ENCODE assay signal across 1 cellular context in genomic region chr3:23202921-23203650, GRCh38.
TF ChIP-seq lines count a peak whose summit lies in the region.

UBE2E2 (plus strand) TSS chr3:23203327.

TF ChIP-seq in K562, 482 proteins besides CTCF, POLR2A, EP300 and RAD21 (continued from another document and continues in another):
- TF ChIP-seq ATF4 (CRISPR knock-in tag; IDR thresholded peaks at IDR 0.05) (no peak), RBM25 (IDR thresholded peaks at IDR 0.05; ENCODE audit: low read depth, low read length, severe bottlenecking) (peak; percentile 26), ZNF407 (IDR thresholded peaks at IDR 0.05; ENCODE audit: low read depth) (no peak), SP2 (IDR thresholded peaks at IDR 0.05; ENCODE audit: extremely low read depth, low read depth, low read length, poor library complexity, severe bottlenecking) (no peak), HNRNPLL (IDR thresholded peaks at IDR 0.05; ENCODE audit: low read depth, low read length, poor library complexity, severe bottlenecking) (no peak), VEZF1 (CRISPR knock-in tag; IDR thresholded peaks at IDR 0.05) (peak; percentile 91), ZNF445 (CRISPR knock-in tag; IDR thresholded peaks at IDR 0.05; ENCODE audit: low read depth) (no peak), FOXJ2 (tag; IDR thresholded peaks at IDR 0.05) (no peak), TBL1XR1 (IDR thresholded peaks at IDR 0.05; ENCODE audit: low read length in 2 of 2) (no peak), HMGN3 (IDR thresholded peaks at IDR 0.05; ENCODE audit: borderline replicate concordance, extremely low read depth, insufficient read length, low read depth, low read length) (peak; percentile 32), SMARCB1 (IDR thresholded peaks at IDR 0.05; ENCODE audit: insufficient read length, low read depth) (no peak), FOXK2 (conservative IDR thresholded peaks at IDR 0.05 in 1 of 2, IDR thresholded peaks at IDR 0.05 in 1 of 2; ENCODE audit: low read depth in 2 of 2) (no peak), NR4A1 (CRISPR knock-in tag; IDR thresholded peaks at IDR 0.05) (no peak), NR4A1 (tag; IDR thresholded peaks at IDR 0.05) (peak; percentile 67), ZNF584 (CRISPR knock-in tag; IDR thresholded peaks at IDR 0.05; ENCODE audit: low read depth) (peak; percentile 86), ZBTB49 (CRISPR knock-in tag; IDR thresholded peaks at IDR 0.05; ENCODE audit: borderline replicate concordance) (no peak), TOE1 (IDR thresholded peaks at IDR 0.05; ENCODE audit: borderline replicate concordance) (peak; percentile 43; the same call in 1 of the 2 replicates), TOE1 (CRISPR knock-in tag; IDR thresholded peaks at IDR 0.05; ENCODE audit: borderline replicate concordance, low read depth) (no peak), SRSF7 (optimal IDR thresholded peaks at IDR 0.05; ENCODE audit: low read depth, low read length) (no peak), SAFB (IDR thresholded peaks at IDR 0.05; ENCODE audit: borderline replicate concordance, low read depth, low read length) (0 out of 2 replicates have a peak, but pooled peaks have one; percentile 29), RBM17 (IDR thresholded peaks at IDR 0.05; ENCODE audit: borderline replicate concordance, low read depth, low read length) (no peak), ZNF197 (CRISPR knock-in tag; IDR thresholded peaks at IDR 0.05; ENCODE audit: low read depth) (peak; percentile 88), KAT2B (IDR thresholded peaks at IDR 0.05; ENCODE audit: low read depth, low read length) (no peak), HEY1 (CRISPR knock-in tag; IDR thresholded peaks at IDR 0.05; ENCODE audit: borderline replicate concordance) (no peak), FOXP4 (CRISPR knock-in tag; IDR thresholded peaks at IDR 0.05; ENCODE audit: borderline replicate concordance) (no peak), SMAD4 (CRISPR knock-in tag; conservative IDR thresholded peaks at IDR 0.05) (peak; percentile 69; the same call in 1 of the 2 replicates), ZNF76 (CRISPR knock-in tag; IDR thresholded peaks at IDR 0.05; ENCODE audit: borderline replicate concordance) (0 out of 2 replicates have a peak, but pooled peaks have one; percentile 40), CREB1 (IDR thresholded peaks at IDR 0.05) (0 out of 2 replicates have a peak, but pooled peaks have one; percentile 9), CREB1 (CRISPR knock-in tag; IDR thresholded peaks at IDR 0.05) (no peak), TGIF2 (CRISPR knock-in tag; IDR thresholded peaks at IDR 0.05) (no peak), MLLT1 (IDR thresholded peaks at IDR 0.05) (no peak), SRSF9 (IDR thresholded peaks at IDR 0.05; ENCODE audit: borderline replicate concordance, low read depth, low read length) (no peak), AFF4 (CRISPR knock-in tag; IDR thresholded peaks at IDR 0.05) (no peak), NRF1 (conservative IDR thresholded peaks at IDR 0.05 in 1 of 2, IDR thresholded peaks at IDR 0.05 in 1 of 2) (peak in 1 of 2 experiments; percentile 55; a peak in 2 of 4 replicates), ZNF707 (CRISPR knock-in tag; conservative IDR thresholded peaks at IDR 0.05) (no peak), ZNF253 (CRISPR knock-in tag; conservative IDR thresholded peaks at IDR 0.05) (no peak), ESRRB (CRISPR knock-in tag; IDR thresholded peaks at IDR 0.05; ENCODE audit: borderline replicate concordance) (no peak), E2F1 (CRISPR knock-in tag; IDR thresholded peaks at IDR 0.05) (no peak)
